9 cellular contexts compared by ENCODE assay signal in the genomic region with DNA sequence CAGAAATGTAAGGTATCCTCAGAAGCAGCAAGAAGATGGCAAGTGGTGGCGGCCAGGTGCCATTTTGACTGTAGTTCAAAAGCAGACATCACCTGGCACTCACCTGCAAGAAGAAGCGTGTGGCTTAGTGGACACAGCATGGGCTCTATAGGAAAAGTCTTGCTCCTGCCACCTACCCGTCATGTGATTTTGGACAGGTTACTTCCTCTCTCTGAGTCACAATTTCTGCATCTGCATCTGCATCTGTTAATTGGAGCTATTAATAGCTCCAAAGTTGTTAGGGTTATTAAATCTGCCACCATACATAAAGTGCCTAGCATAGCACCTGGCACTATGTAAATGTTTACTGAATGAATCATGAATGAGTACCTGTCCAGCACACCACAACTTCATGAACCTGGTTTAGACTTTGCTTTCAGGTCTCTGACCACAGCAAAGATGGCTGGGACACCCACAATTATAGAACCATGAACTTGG. TPM values are rescaled to one million over a fixed set of nuclear protein-coding genes. Genes with fewer than 3 reads are reported as not detected.
DNase-seq lines count a peak whose midpoint lies in the region; ATAC-seq, FAIRE-seq and TF ChIP-seq lines count a peak whose summit lies in the region.
"Had no signal": no experiment of that assay in that cellular context is flagged by ENCODE, and none has a peak within 500 bp of the region (broad histone marks: within the 10 kb centered on the region; RNA-seq: fewer than 3 reads in every experiment).

No MANE protein-coding gene starts in this region.

- no peaks in the 10 kb centered on the region for H3K27me3 Mint-ChIP-seq in activated naive CD4-positive, alpha-beta T cell treated with anti-CD3 and anti-CD28 coated beads, Interleukin-2, amount 10 ng/mL, durations not matched to agents 7 days and 5 days

- TF ChIP-seq POLR2A in GM12892 (IDR thresholded peaks at IDR 0.05; ENCODE audit: low read depth, low read length): no peak

- peaks cover 37% of the 10 kb centered on the region for H3K4me1 Mint-ChIP-seq in activated naive CD4-positive, alpha-beta T cell treated with anti-CD3 and anti-CD28 coated beads, Interleukin-2, amount 10 ng/mL, durations not matched to agents 7 days and 5 days

- H3K27ac ChIP-seq in epithelial cell of prostate: peak overlapping the region; percentile 6
- H3K27ac ChIP-seq: uterus had no signal

- H3K27ac Mint-ChIP-seq in activated naive CD4-positive, alpha-beta T cell treated with anti-CD3 and anti-CD28 coated beads, Interleukin-2, amount 10 ng/mL, durations not matched to agents 7 days and 5 days: no peak overlapping the region

- H3K4me3 Mint-ChIP-seq in activated naive CD4-positive, alpha-beta T cell treated with anti-CD3 and anti-CD28 coated beads, Interleukin-2, amount 10 ng/mL, durations not matched to agents 7 days and 5 days: no peak overlapping the region

- ATAC-seq in GM21619 (IDR thresholded peaks at IDR 0.05; ENCODE audit: unreplicated experiment): peak; percentile 47

- H3K36me3 Mint-ChIP-seq in activated naive CD4-positive, alpha-beta T cell treated with anti-CD3 and anti-CD28 coated beads, Interleukin-2, amount 10 ng/mL, durations not matched to agents 7 days and 5 days: peaks cover 22% of the 10 kb centered on the region

- DNase-seq in GM12892 (ENCODE audit: insufficient read length) (no peak), NCI-H1417 (lab: John Stamatoyannopoulos, UW) (peak in 2 of 3 experiments; percentile 80 to 96), epithelial cell of prostate (ENCODE audit: low read depth, low spot score) (no peak), Ammon's horn (ENCODE audit: low spot score) (no peak), foreskin melanocyte (no peak)
- DNase-seq in activated naive CD4-positive, alpha-beta T cell treated with anti-CD3 and anti-CD28 coated beads, Interleukin-2, amount 10 ng/mL, durations not matched to agents 7 days and 5 days: no peak
- DNase-seq in activated effector memory CD4-positive, alpha-beta T cell treated with anti-CD3 and anti-CD28 coated beads, Interleukin-2, amount 50 U/mL, for 16 hours: no peak
- DNase-seq: uterus had no signal

- FAIRE-seq in GM12892 (lab: Jason Lieb, UNC): peak; percentile 76

- peaks cover 2% of the 10 kb centered on the region for H3K9me3 Mint-ChIP-seq in activated naive CD4-positive, alpha-beta T cell treated with anti-CD3 and anti-CD28 coated beads, Interleukin-2, amount 10 ng/mL, durations not matched to agents 7 days and 5 days

- CTCF ChIA-PET in activated naive CD4-positive, alpha-beta T cell treated with anti-CD3 and anti-CD28 coated beads, Interleukin-2, amount 10 ng/mL, durations not matched to agents 7 days and 5 days (lab: Charles Lee): no interaction called here

RNA-seq across cellular contexts. Expression of a gene that starts 16.8 kb away (rescaled TPM):
- 14.6 TPM for polyA plus RNA-seq in GM12892 (2012; ENCODE audit: missing spikeins)

Comparison
In these comparisons a context has a peak if more than half of its experiments do, and no peak if none do; other contexts are left out.
1. DNase-seq: peak in NCI-H1417 (2 of 3); none in GM12892 (single experiment), epithelial cell of prostate (single experiment), Ammon's horn (single experiment), activated naive CD4-positive, alpha-beta T cell treated with anti-CD3 and anti-CD28 coated beads, Interleukin-2, amount 10 ng/mL, durations not matched to agents 7 days and 5 days (single experiment), foreskin melanocyte (single experiment) and activated effector memory CD4-positive, alpha-beta T cell treated with anti-CD3 and anti-CD28 coated beads, Interleukin-2, amount 50 U/mL, for 16 hours (single experiment).